8 cellular contexts compared by ENCODE assay signal in the genomic region with DNA sequence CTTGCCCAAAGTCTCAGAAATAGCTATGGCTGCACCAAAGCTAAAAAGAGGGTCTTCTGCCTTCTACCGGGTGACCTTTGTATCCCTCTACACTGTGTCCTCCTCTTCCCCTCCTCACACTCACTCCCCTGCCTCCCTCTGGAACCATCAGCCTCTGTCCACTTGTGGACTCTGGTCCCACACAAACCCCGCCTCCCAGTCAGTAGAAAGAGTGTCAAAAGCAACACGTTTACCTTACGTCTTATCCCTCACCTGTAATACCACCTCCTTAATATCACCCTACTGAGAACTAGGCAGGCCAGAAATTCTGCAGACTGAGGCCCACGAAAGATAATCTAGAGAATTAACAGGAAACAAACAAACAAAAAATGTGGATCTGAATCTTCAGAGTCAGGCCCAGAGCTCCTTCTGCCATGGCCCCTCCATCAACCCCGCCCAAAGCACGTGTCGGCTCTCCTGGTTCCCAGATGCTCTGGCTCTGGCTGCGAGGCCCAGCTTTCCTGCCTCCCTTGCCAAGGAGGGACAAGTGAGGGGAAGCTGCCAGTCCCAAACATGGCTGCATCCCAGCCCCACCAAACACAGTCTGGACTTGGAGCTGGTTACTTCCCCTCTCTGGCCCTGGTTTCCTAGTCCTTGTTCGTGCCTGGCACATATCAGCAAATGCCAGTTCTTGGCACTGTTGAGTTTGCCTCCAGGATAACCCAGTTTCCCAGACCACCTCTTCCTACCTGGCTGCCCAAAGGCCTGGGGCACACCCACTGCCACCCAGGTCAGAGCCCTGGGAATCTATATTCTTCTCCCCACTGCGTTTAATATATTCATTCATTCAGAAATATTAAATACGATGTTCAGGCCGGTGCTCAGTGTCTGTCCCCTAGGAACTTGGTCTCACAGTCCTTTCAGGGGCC. TPM values are rescaled to one million over a fixed set of nuclear protein-coding genes. Genes with fewer than 3 reads are reported as not detected.
DNase-seq lines count a peak whose midpoint lies in the region; ATAC-seq, FAIRE-seq and TF ChIP-seq lines count a peak whose summit lies in the region.
"Had no signal": no experiment of that assay in that cellular context is flagged by ENCODE, and none has a peak within 500 bp of the region (broad histone marks: within the 10 kb centered on the region; RNA-seq: fewer than 3 reads in every experiment).

No MANE protein-coding gene starts in this region.

- SMC1A ChIA-PET in GM12878 (lab: Charles Lee; ENCODE audit: uncharacterized antibody, unreplicated experiment) = interaction anchor here (0.6 to 1.2 kb wide), 4 partner anchors 11 to 1306 kb away, joined by 3 read pairs; no protein-coding TSS in a partner anchor

- H3K9ac ChIP-seq in GM12878 (ENCODE audit: control insufficient read depth, insufficient read depth, low read length) (peak overlapping the region; percentile 24; the same call in 1 of the 2 replicates), subcutaneous abdominal adipose tissue (ENCODE audit: low read length in 5 of 5) (peak overlapping the region in 4 of 5 donors; percentile 52 to 94 (median 78))

- no peak for TF ChIP-seq CTCF in GM12878 (IDR thresholded peaks at IDR 0.05 in 2 of 3, conservative IDR thresholded peaks at IDR 0.05 in 1 of 3; ENCODE audit: control insufficient read depth in 2 of 3, extremely low read depth in 1 of 3, insufficient read depth in 1 of 3, low read depth in 3 of 3, low read length in 3 of 3)

- TF ChIP-seq EP300 in GM12878 (IDR thresholded peaks at IDR 0.05; ENCODE audit: borderline replicate concordance in 1 of 2, control insufficient read depth in 1 of 2, low read depth in 2 of 2, low read length in 2 of 2) = no peak

- no peaks in the 10 kb centered on the region for H4K20me1 ChIP-seq in GM12878 (ENCODE audit: control insufficient read depth, insufficient read depth)

- peaks cover 3 to 10% of the 10 kb centered on the region in 2 experiments; a peak in 2 of 4 replicates for H3K27me3 ChIP-seq in GM12878 (replicated peaks in 1 of 2; ENCODE audit: control insufficient read depth in 2 of 2, insufficient read depth in 2 of 2, low read length in 1 of 2)
- H3K27me3 ChIP-seq in subcutaneous abdominal adipose tissue (ENCODE audit: control insufficient read depth in 5 of 5, insufficient read depth in 4 of 5, low read length in 5 of 5) = no peaks in the 10 kb centered on the region

- no peak for TF ChIP-seq RAD21 in GM12878 (IDR thresholded peaks at IDR 0.05; ENCODE audit: insufficient read depth, low read depth, low read length)

- H3K9me3 ChIP-seq in GM12878 (replicated peaks; ENCODE audit: control insufficient read depth, insufficient read depth, low read length) = peaks cover 11% of the 10 kb centered on the region; the same call in 2 of the 3 replicates
- no peaks in the 10 kb centered on the region for H3K9me3 ChIP-seq in iPS-18c (ENCODE audit: control insufficient read depth, insufficient read depth, low read length)
- no peaks in the 10 kb centered on the region for H3K9me3 ChIP-seq in subcutaneous abdominal adipose tissue (ENCODE audit: control insufficient read depth in 5 of 5, low read length in 5 of 5)

- 0 out of 2 replicates have a peak overlapping the region, but pooled peaks have one; percentile 80 for H3K4me3 ChIP-seq in GM12878
- peak overlapping the region; percentile 99; the same call in 1 of the 2 replicates for H3K4me3 ChIP-seq in iPS-18c (ENCODE audit: insufficient read depth, low read depth, low read length)
- peak overlapping the region; percentile 67 to 89 (median 85) for H3K4me3 ChIP-seq in subcutaneous abdominal adipose tissue (ENCODE audit: low read depth in 1 of 5, low read length in 5 of 5)

- RAD21 ChIA-PET in GM12878 (lab: Charles Lee; ENCODE audit: unreplicated experiment) = interaction anchor here (2.0 kb wide), 1 partner anchor 125 kb away, joined by 6 read pairs; no protein-coding TSS in a partner anchor

- WGBS in GM12878 (ENCODE audit: insufficient coverage, insufficient replicate concordance, low lambda C conversion rate, missing lambda C conversion rate) = 86% methylated on average over 13 of the region's 13 CpGs

- POLR2A ChIA-PET in GM12878 (lab: Charles Lee) = no interaction called here

- intact Hi-C loops in GM12878 (cut with micrococcal nuclease; ENCODE audit: unreplicated experiment) = no loop called here

- peak overlapping the region; percentile 49 for H3K4me2 ChIP-seq in GM12878 (ENCODE audit: control insufficient read depth, insufficient read depth)

- no peak overlapping the region for H2AFZ ChIP-seq in GM12878 (ENCODE audit: control insufficient read depth, low read depth, low read length)

- DNase-seq in HuH-7.5 (ENCODE audit: low spot score) = peak; percentile 29
- no peak for DNase-seq in GM12878 (ENCODE audit: low read depth, low spot score)

- in situ Hi-C loops in GM12878 (cut with MboI) = no loop called here

- BruUV-seq in GM12878 (replicated peaks; lab: Mats Ljungman, UMichigan) = TSS peak; percentile 51

- no peak for ATAC-seq in GM12878
- no peak for ATAC-seq in HG02970 (IDR thresholded peaks at IDR 0.05; ENCODE audit: low FRiP score, unreplicated experiment)
- ATAC-seq in GM21390 (IDR thresholded peaks at IDR 0.05; ENCODE audit: unreplicated experiment) = no peak
- no peak for ATAC-seq in GM19023 (IDR thresholded peaks at IDR 0.05; ENCODE audit: unreplicated experiment)

- H3K4me1 ChIP-seq in GM12878 (ENCODE audit: control insufficient read depth, insufficient read depth, low read length) (no peaks in the 10 kb centered on the region; the same call in 1 of the 2 replicates), subcutaneous abdominal adipose tissue (ENCODE audit: control insufficient read depth in 5 of 5, insufficient read depth in 5 of 5, low read length in 5 of 5) (peaks cover 6 to 54% (median 38%) of the 10 kb centered on the region in 5 donors)

- no peaks in the 10 kb centered on the region for H3K36me3 ChIP-seq in GM12878 (ENCODE audit: control insufficient read depth in 2 of 2, insufficient read depth in 2 of 2, low read length in 1 of 2)
- peaks cover 0 to 19% (median 15%) of the 10 kb centered on the region in 5 donors for H3K36me3 ChIP-seq in subcutaneous abdominal adipose tissue (ENCODE audit: control insufficient read depth in 5 of 5, insufficient read depth in 5 of 5, low read length in 5 of 5)

- no peak for TF ChIP-seq POLR2A in GM12878 (IDR thresholded peaks at IDR 0.05; ENCODE audit: low read depth, low read length)

- no peaks in the 10 kb centered on the region; the same call in none of the 2 replicates for H3K79me2 ChIP-seq in GM12878 (ENCODE audit: control insufficient read depth, insufficient read depth, low read length)

- H3K27ac ChIP-seq in GM12878 (ENCODE audit: control insufficient read depth, insufficient read depth) (no peak overlapping the region), subcutaneous abdominal adipose tissue (ENCODE audit: low read depth, low read length) (peak overlapping the region; percentile 91)

- no peak for FAIRE-seq in GM12878 (lab: Jason Lieb, UNC)
- FAIRE-seq: islet of Langerhans had no signal

- CTCF ChIA-PET in GM12878 (lab: Yijun Ruan, JAX) = interaction anchor here (0.6 to 1.7 kb wide), 3 partner anchors 29 to 132 kb away, joined by 3 to 7 read pairs (median 4); no protein-coding TSS in a partner anchor

TF ChIP-seq in GM12878, 131 proteins besides CTCF, POLR2A, EP300 and RAD21:
- no peak for TF ChIP-seq YY1 (IDR thresholded peaks at IDR 0.05; ENCODE audit: low read depth, low read length)
- no peak for TF ChIP-seq MTA3 (IDR thresholded peaks at IDR 0.05; ENCODE audit: borderline replicate concordance, low read length)
- TF ChIP-seq BRCA1 (IDR thresholded peaks at IDR 0.05; ENCODE audit: low read depth, low read length) = no peak
- no peak for TF ChIP-seq NFYA (IDR thresholded peaks at IDR 0.05; ENCODE audit: borderline replicate concordance, low read depth, low read length)
- no peak for TF ChIP-seq BMI1 (IDR thresholded peaks at IDR 0.05; ENCODE audit: borderline replicate concordance)
- TF ChIP-seq FOXK2 (IDR thresholded peaks at IDR 0.05) = no peak
- TF ChIP-seq TCF3 (IDR thresholded peaks at IDR 0.05; ENCODE audit: borderline replicate concordance, insufficient read depth, low read depth, low read length) = no peak

RNA-seq across cellular contexts. Expression of gene ACTN1, which starts 2.7 kb away (rescaled TPM):
- 9.5 and 9.9 TPM in 2 replicates for total RNA-seq in GM12878 (2013; cell fraction: nucleolus; rRNA removed)
- total RNA-seq in GM12878 (2014; rRNA removed) = 2.2 and 3.3 TPM in 2 replicates
- total RNA-seq in GM12878 (2014; rRNA removed; fragmentation: Illumina TruSeq; extraction: Trizol) = 1.2 and 1.9 TPM in 2 replicates
- total RNA-seq in GM12878 (2021) = 3.8 and 5.7 TPM in 2 replicates
- polyA plus RNA-seq in GM12878 (2011; ENCODE audit: low read depth) = 0.75 TPM
- polyA plus RNA-seq in GM12878 (2011; rRNA removed) = 18.5 and 39.4 TPM in 2 replicates
- polyA plus RNA-seq in GM12878 (2011; cell fraction: cytosol; rRNA removed) = 38.6 and 49.2 TPM in 2 replicates
- 44.2 and 85.1 TPM in 2 replicates for polyA plus RNA-seq in GM12878 (2011; cell fraction: nucleus; rRNA removed)
- polyA plus RNA-seq in GM12878 (2012) = 2.0 and 3.2 TPM in 2 replicates
- 2.4 and 5.0 TPM in 2 replicates for polyA plus RNA-seq in GM12878 (2014; fragmentation: Illumina TruSeq; extraction: Trizol)
- polyA plus RNA-seq in GM12878 (2014; fragmentation: Nextera tagmentation; extraction: Ambion mirVana) = under 1 TPM; 0.14 to 0.51 TPM
- 2.8 and 3.1 TPM in 2 replicates for polyA plus RNA-seq in GM12878 (2014; rRNA removed)
- 1 to 10 TPM; 3.0 to 3.1 TPM for polyA plus RNA-seq in GM12878 (2016; fragmentation: Nextera tagmentation; extraction: Ambion mirVana)
- polyA minus RNA-seq in GM12878 (2011; rRNA and poly(A)+ RNA removed) = 44.8 and 47.7 TPM in 2 replicates
- polyA minus RNA-seq in GM12878 (2011; cell fraction: cytosol; rRNA and poly(A)+ RNA removed) = 39.7 and 40.4 TPM in 2 replicates
- polyA minus RNA-seq in GM12878 (2011; cell fraction: nucleus; rRNA and poly(A)+ RNA removed) = 21.0 and 44.7 TPM in 2 replicates
